Comparison of ENCODE assay signal across 22 cellular contexts in the genomic region with DNA sequence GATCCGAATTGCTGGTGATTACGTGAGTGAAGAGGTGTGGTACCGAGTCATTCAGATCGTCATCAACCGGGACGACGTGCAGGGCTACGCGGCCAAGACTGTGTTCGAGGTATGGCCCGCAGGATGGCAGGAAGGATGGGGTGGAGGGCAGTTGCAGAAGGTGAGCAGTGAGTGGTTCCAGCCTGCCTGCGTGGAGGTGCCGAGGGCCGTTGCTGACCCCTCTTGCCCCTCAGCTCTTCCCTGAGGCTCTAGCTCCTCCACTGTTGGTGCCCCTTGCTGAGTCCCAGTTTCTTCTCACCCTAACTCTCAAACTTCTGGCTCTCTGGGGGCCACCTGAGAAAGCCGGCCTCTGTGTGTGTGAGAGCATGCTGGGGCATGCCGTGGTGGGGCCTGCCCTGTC. TPM values are rescaled to one million over a fixed set of nuclear protein-coding genes. Genes with fewer than 3 reads are reported as not detected.
DNase-seq lines count a peak whose midpoint lies in the region; ATAC-seq and TF ChIP-seq lines count a peak whose summit lies in the region.
"Had no signal": no experiment of that assay in that cellular context is flagged by ENCODE, and none has a peak within 500 bp of the region (broad histone marks: within the 10 kb centered on the region; RNA-seq: fewer than 3 reads in every experiment).

No MANE protein-coding gene starts in this region.

- peaks cover 36% of the 10 kb centered on the region for H4K20me1 ChIP-seq in IMR-90 (ENCODE audit: insufficient read depth, low read length)

- DNase-seq in IMR-90 (no peak), T-helper 17 cell (no peak), mucosa of gallbladder (ENCODE audit: low spot score) (no peak), kidney glomerular epithelial cell (lab: John Stamatoyannopoulos, UW) (no peak)
- DNase-seq: Caco-2, KBM-7, MG63, NCI-H1105 treated with DMSO at 0.1 percent for 48 hours, NCI-H1694, NCI-H2029 treated with DMSO at 0.1 percent for 48 hours, NCI-H226, NCI-H510A, NCI-H69, RPMI8226, SHP77 treated with DMSO at 0.1 percent for 48 hours had no signal

- no peak overlapping the region for H2AK5ac ChIP-seq in IMR-90 (ENCODE audit: low read depth, low read length)

- H3K9ac ChIP-seq in IMR-90 (ENCODE audit: low read depth, low read length), result no peak overlapping the region

- intact Hi-C loops in IMR-90 (cut with micrococcal nuclease), result no loop called here
- intact Hi-C loops in dendritic cell treated with granulocyte-macrophage colony-stimulating factor and Interleukin-4, amounts not matched to agents 40 ng/mL and 50 ng/mL, for 4 days (cut with micrococcal nuclease), result no loop called here

- POLR2A ChIA-PET in IMR-90 (lab: Charles Lee; ENCODE audit: unreplicated experiment), result no interaction called here

- H2AFZ ChIP-seq in IMR-90 (replicated peaks; ENCODE audit: low read length, poor library complexity), result no peak overlapping the region

- H3K4me3 Mint-ChIP-seq in T-helper 17 cell, result no peak overlapping the region
- no peak overlapping the region for H3K4me3 Mint-ChIP-seq in dendritic cell treated with granulocyte-macrophage colony-stimulating factor and Interleukin-4, amounts not matched to agents 40 ng/mL and 50 ng/mL, for 4 days
- H3K4me3 Mint-ChIP-seq in stimulated activated memory B cell treated with anti-CD40 and anti-IgM and Interleukin-4, amounts not matched to agents 10 μg/mL and 1 μg/mL and 100 μg/mL, for 72 hours, result no peak overlapping the region
- H3K4me3 Mint-ChIP-seq: CD8-positive, alpha-beta T cell had no signal

- no peak overlapping the region for H3K14ac ChIP-seq in IMR-90 (replicated peaks; ENCODE audit: low read depth, low read length)

- H3K27me3 Mint-ChIP-seq in T-helper 17 cell, result no peaks in the 10 kb centered on the region
- no peaks in the 10 kb centered on the region for H3K27me3 Mint-ChIP-seq in dendritic cell treated with granulocyte-macrophage colony-stimulating factor and Interleukin-4, amounts not matched to agents 40 ng/mL and 50 ng/mL, for 4 days
- H3K27me3 Mint-ChIP-seq in stimulated activated memory B cell treated with anti-CD40 and anti-IgM and Interleukin-4, amounts not matched to agents 10 μg/mL and 1 μg/mL and 100 μg/mL, for 72 hours, result no peaks in the 10 kb centered on the region

- H3K4me1 ChIP-seq in IMR-90 (ENCODE audit: control insufficient read depth, insufficient read depth, low read length), result no peaks in the 10 kb centered on the region
- H3K4me1 ChIP-seq: Caco-2 had no signal

- no peak overlapping the region for H4K91ac ChIP-seq in IMR-90 (ENCODE audit: insufficient read depth, low read depth, low read length)

- no peak overlapping the region for H3K18ac ChIP-seq in IMR-90 (ENCODE audit: low read depth, low read length)

- peaks cover 13% of the 10 kb centered on the region for H3K4me1 Mint-ChIP-seq in T-helper 17 cell
- H3K4me1 Mint-ChIP-seq in dendritic cell treated with granulocyte-macrophage colony-stimulating factor and Interleukin-4, amounts not matched to agents 40 ng/mL and 50 ng/mL, for 4 days (ENCODE audit: low read depth), result peaks cover 80% of the 10 kb centered on the region
- peaks cover 39% of the 10 kb centered on the region for H3K4me1 Mint-ChIP-seq in stimulated activated memory B cell treated with anti-CD40 and anti-IgM and Interleukin-4, amounts not matched to agents 10 μg/mL and 1 μg/mL and 100 μg/mL, for 72 hours

- ATAC-seq in IMR-90 (ENCODE audit: low read depth) (no peak), T-helper 17 cell (no peak), GM21526 (IDR thresholded peaks at IDR 0.05; ENCODE audit: low FRiP score, unreplicated experiment) (no peak)
- ATAC-seq in stimulated activated memory B cell treated with anti-CD40 and anti-IgM and Interleukin-4, amounts not matched to agents 10 μg/mL and 1 μg/mL and 100 μg/mL, for 72 hours, result no peak
- ATAC-seq: CD8-positive, alpha-beta T cell had no signal

- peaks cover 76% of the 10 kb centered on the region for H3K36me3 ChIP-seq in IMR-90 (ENCODE audit: control insufficient read depth, insufficient read depth, low read length)

- H3K27me3 ChIP-seq in IMR-90 (ENCODE audit: control insufficient read depth, insufficient read depth, low read length), result no peaks in the 10 kb centered on the region
- H3K27me3 ChIP-seq: MG63 had no signal

- H3K23ac ChIP-seq in IMR-90 (ENCODE audit: low read depth, low read length), result no peak overlapping the region

- H2AK9ac ChIP-seq in IMR-90 (replicated peaks; ENCODE audit: low read depth, low read length, poor library complexity), result peak overlapping the region; percentile 37

- H3K9me3 Mint-ChIP-seq in dendritic cell treated with granulocyte-macrophage colony-stimulating factor and Interleukin-4, amounts not matched to agents 40 ng/mL and 50 ng/mL, for 4 days, result peaks cover 9% of the 10 kb centered on the region
- no peaks in the 10 kb centered on the region for H3K9me3 Mint-ChIP-seq in stimulated activated memory B cell treated with anti-CD40 and anti-IgM and Interleukin-4, amounts not matched to agents 10 μg/mL and 1 μg/mL and 100 μg/mL, for 72 hours
- H3K9me3 Mint-ChIP-seq: CD8-positive, alpha-beta T cell had no signal

- no peaks in the 10 kb centered on the region for H3K9me1 ChIP-seq in IMR-90 (ENCODE audit: insufficient read depth, low read length)

- H2BK120ac ChIP-seq in IMR-90 (ENCODE audit: low read depth, low read length), result no peak overlapping the region

- no peak for TF ChIP-seq POLR2A in IMR-90 (IDR thresholded peaks at IDR 0.05; ENCODE audit: low read depth, low read length)

- BruUV-seq in IMR-90 (replicated peaks; lab: Mats Ljungman, UMichigan), result no TSS peak

- dilution Hi-C loops in IMR-90 (cut with HindIII; ENCODE audit: low sequenced_read_pairs, unreplicated experiment), result no loop called here

- H2BK15ac ChIP-seq in IMR-90 (ENCODE audit: low read depth, low read length), result no peak overlapping the region

- H3K9me3 ChIP-seq in IMR-90 (ENCODE audit: control insufficient read depth, insufficient read depth, low read length), result no peaks in the 10 kb centered on the region
- H3K9me3 ChIP-seq in T-helper 17 cell (ENCODE audit: control insufficient read depth, low read length, poor library complexity, severe bottlenecking), result no peaks in the 10 kb centered on the region
- H3K9me3 ChIP-seq: Caco-2, MG63 had no signal

- no peak overlapping the region for H3K4ac ChIP-seq in IMR-90 (ENCODE audit: low read depth, low read length)

- CTCF ChIA-PET in IMR-90 (lab: Yijun Ruan, JAX), result no interaction called here

- no peak for TF ChIP-seq RAD21 in IMR-90 (IDR thresholded peaks at IDR 0.05; ENCODE audit: low read length)

- 91% methylated on average over 5 of the region's 16 CpGs; no CpG with 5 or more reads in 1 of the 2 experiments for WGBS in IMR-90 (ENCODE audit: extremely low coverage in 2 of 2, insufficient read length in 1 of 2), 2 experiments

- H3K56ac ChIP-seq in IMR-90 (ENCODE audit: extremely low read depth, insufficient read depth, low read length), result no peak overlapping the region

- no peak overlapping the region for H3K27ac ChIP-seq in IMR-90 (ENCODE audit: insufficient read depth, low read length)
- H3K27ac ChIP-seq: C4-2B had no signal

- peaks cover 6 to 32% of the 10 kb centered on the region in 2 experiments; a peak in 2 of 4 replicates for H3K79me1 ChIP-seq in IMR-90 (ENCODE audit: low read depth in 1 of 2, low read length in 2 of 2)

- H2BK5ac ChIP-seq in IMR-90 (ENCODE audit: low read depth, low read length, poor library complexity, severe bottlenecking), result no peak overlapping the region

- H4K5ac ChIP-seq in IMR-90 (ENCODE audit: low read depth, low read length), result no peak overlapping the region

- no peak overlapping the region for H2BK20ac ChIP-seq in IMR-90 (ENCODE audit: low read depth, low read length)

- peak overlapping the region; percentile 4 for H3K27ac Mint-ChIP-seq in T-helper 17 cell
- peak overlapping the region; percentile 17 for H3K27ac Mint-ChIP-seq in dendritic cell treated with granulocyte-macrophage colony-stimulating factor and Interleukin-4, amounts not matched to agents 40 ng/mL and 50 ng/mL, for 4 days
- peak overlapping the region; percentile 77 for H3K27ac Mint-ChIP-seq in stimulated activated memory B cell treated with anti-CD40 and anti-IgM and Interleukin-4, amounts not matched to agents 10 μg/mL and 1 μg/mL and 100 μg/mL, for 72 hours
- H3K27ac Mint-ChIP-seq: CD8-positive, alpha-beta T cell had no signal

- TF ChIP-seq CTCF in IMR-90 (conservative IDR thresholded peaks at IDR 0.05; ENCODE audit: low read depth, low read length), result no peak

- peaks cover 5% of the 10 kb centered on the region for H3K36me3 Mint-ChIP-seq in T-helper 17 cell (ENCODE audit: low read depth)
- H3K36me3 Mint-ChIP-seq in dendritic cell treated with granulocyte-macrophage colony-stimulating factor and Interleukin-4, amounts not matched to agents 40 ng/mL and 50 ng/mL, for 4 days (ENCODE audit: low read depth), result peaks cover 98% of the 10 kb centered on the region
- peaks cover 62% of the 10 kb centered on the region for H3K36me3 Mint-ChIP-seq in stimulated activated memory B cell treated with anti-CD40 and anti-IgM and Interleukin-4, amounts not matched to agents 10 μg/mL and 1 μg/mL and 100 μg/mL, for 72 hours

- H4K8ac ChIP-seq in IMR-90 (ENCODE audit: low read depth in 2 of 2, low read length in 2 of 2), result no peak overlapping the region

- H3K4me2 ChIP-seq in IMR-90 (ENCODE audit: low read depth, low read length), result no peak overlapping the region

- no peak overlapping the region for H3K4me3 ChIP-seq in IMR-90 (ENCODE audit: insufficient read depth, low read depth, low read length)
- H3K4me3 ChIP-seq: MG63 had no signal

- in situ Hi-C loops in IMR-90 (cut with MboI; ENCODE audit: low sequenced_read_pairs), result no loop called here

TF ChIP-seq in IMR-90, 13 proteins besides CTCF, POLR2A, EP300 and RAD21 (continues in another document):
- TF ChIP-seq, protein P1, sequence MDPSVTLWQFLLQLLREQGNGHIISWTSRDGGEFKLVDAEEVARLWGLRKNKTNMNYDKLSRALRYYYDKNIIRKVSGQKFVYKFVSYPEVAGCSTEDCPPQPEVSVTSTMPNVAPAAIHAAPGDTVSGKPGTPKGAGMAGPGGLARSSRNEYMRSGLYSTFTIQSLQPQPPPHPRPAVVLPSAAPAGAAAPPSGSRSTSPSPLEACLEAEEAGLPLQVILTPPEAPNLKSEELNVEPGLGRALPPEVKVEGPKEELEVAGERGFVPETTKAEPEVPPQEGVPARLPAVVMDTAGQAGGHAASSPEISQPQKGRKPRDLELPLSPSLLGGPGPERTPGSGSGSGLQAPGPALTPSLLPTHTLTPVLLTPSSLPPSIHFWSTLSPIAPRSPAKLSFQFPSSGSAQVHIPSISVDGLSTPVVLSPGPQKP (IDR thresholded peaks at IDR 0.05; ENCODE audit: borderline replicate concordance, low read depth, low read length), result no peak
- TF ChIP-seq MXI1 (IDR thresholded peaks at IDR 0.05; ENCODE audit: borderline replicate concordance, low read depth, low read length), result no peak
- no peak for TF ChIP-seq FOS (IDR thresholded peaks at IDR 0.05; ENCODE audit: low read depth, low read length)
- TF ChIP-seq RFX5 (IDR thresholded peaks at IDR 0.05; ENCODE audit: low read depth, low read length), result no peak
- no peak for TF ChIP-seq BHLHE40 (IDR thresholded peaks at IDR 0.05; ENCODE audit: low read depth, low read length)

RNA-seq across cellular contexts. Expression of a gene that starts 43.9 kb away (rescaled TPM):
- total RNA-seq in IMR-90 (2012; rRNA removed) (not detected in 2 replicates), T-helper 17 cell (not detected), mucosa of gallbladder (173 TPM)
- not detected in 2 replicates for polyA plus RNA-seq in IMR-90 (2012; rRNA removed)
- not detected in 2 replicates for polyA plus RNA-seq in IMR-90 (2012; cell fraction: cytosol; rRNA removed)
- polyA plus RNA-seq in IMR-90 (2012; cell fraction: nucleus; rRNA removed; ENCODE audit: low replicate concordance), result not detected in 2 replicates
- total RNA-seq: A673; Caco-2; CD8-positive, alpha-beta T cell; LHCN-M2 had no signal

Comparison
In these comparisons a context has a peak if more than half of its experiments do, and no peak if none do; other contexts are left out.
1. H3K27ac Mint-ChIP-seq: peak in every context shown above with its lines; median percentile 77 in stimulated activated memory B cell treated with anti-CD40 and anti-IgM and Interleukin-4, amounts not matched to agents 10 μg/mL and 1 μg/mL and 100 μg/mL, for 72 hours; 17 in dendritic cell treated with granulocyte-macrophage colony-stimulating factor and Interleukin-4, amounts not matched to agents 40 ng/mL and 50 ng/mL, for 4 days; 4 in T-helper 17 cell.
2. RNA of a gene that starts 43.9 kb away (total RNA-seq): 173 TPM in mucosa of gallbladder (single experiment); not detected in IMR-90 and not detected in T-helper 17 cell; every median in the first group is over 100 times any median in the second.